10 cellular contexts compared by ENCODE assay signal in the genomic region with DNA sequence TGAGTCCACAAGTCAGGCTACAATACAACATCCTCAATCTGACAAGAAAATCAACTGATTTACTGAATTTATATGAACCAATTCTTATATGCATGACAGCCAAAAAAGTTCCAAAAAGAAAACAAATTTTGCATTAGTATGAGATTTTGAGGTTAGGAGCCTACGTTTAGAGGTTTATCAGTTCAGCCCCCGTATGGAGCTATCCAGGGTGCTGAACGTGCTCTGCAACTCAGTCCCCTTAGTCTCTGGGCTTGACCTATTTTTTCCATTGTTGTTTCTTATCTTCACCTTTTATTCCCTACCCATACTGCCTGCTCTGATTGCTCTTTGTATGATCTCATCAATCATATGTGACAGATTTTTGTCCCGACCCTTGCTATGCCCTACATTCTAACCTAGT.
DNase-seq lines count a peak whose midpoint lies in the region; TF ChIP-seq lines count a peak whose summit lies in the region.
"Had no signal": no experiment of that assay in that cellular context is flagged by ENCODE, and none has a peak within 500 bp of the region (broad histone marks: within the 10 kb centered on the region; RNA-seq: fewer than 3 reads in every experiment).

No MANE protein-coding gene starts in this region.

- no peaks in the 10 kb centered on the region for H3K27me3 Mint-ChIP-seq in activated naive CD4-positive, alpha-beta T cell treated with anti-CD3 and anti-CD28 coated beads, Interleukin-2, amount 10 ng/mL, durations not matched to agents 7 days and 5 days

- TF ChIP-seq POLR2A in thyroid gland (IDR thresholded peaks at IDR 0.05) = no peak

- H3K27me3 ChIP-seq in thyroid gland = no peaks in the 10 kb centered on the region
- H3K27me3 ChIP-seq: BLaER1 had no signal

- H3K27ac ChIP-seq in RWPE1 = no peak overlapping the region
- H3K27ac ChIP-seq in thyroid gland = no peak overlapping the region
- H3K27ac ChIP-seq: BLaER1 had no signal

- H3K4me1 Mint-ChIP-seq in activated naive CD4-positive, alpha-beta T cell treated with anti-CD3 and anti-CD28 coated beads, Interleukin-2, amount 10 ng/mL, durations not matched to agents 7 days and 5 days = no peaks in the 10 kb centered on the region

- H3K27ac Mint-ChIP-seq in activated naive CD4-positive, alpha-beta T cell treated with anti-CD3 and anti-CD28 coated beads, Interleukin-2, amount 10 ng/mL, durations not matched to agents 7 days and 5 days = no peak overlapping the region

- H3K4me1 ChIP-seq in thyroid gland = no peaks in the 10 kb centered on the region
- H3K4me1 ChIP-seq: BLaER1 had no signal

- intact Hi-C loops in thyroid gland (cut with DNase I) = no loop called here

- POLR2A ChIA-PET in RWPE1 (lab: Yijun Ruan, JAX; ENCODE audit: low non-redundant PET) = no interaction called here

- CTCF ChIA-PET in activated naive CD4-positive, alpha-beta T cell treated with anti-CD3 and anti-CD28 coated beads, Interleukin-2, amount 10 ng/mL, durations not matched to agents 7 days and 5 days (lab: Charles Lee) = no interaction called here
- CTCF ChIA-PET in RWPE1 (lab: Yijun Ruan, JAX) = no interaction called here

- H3K4me3 ChIP-seq in fibroblast of mammary gland (ENCODE audit: control insufficient read depth, low read depth, low read length) = no peak overlapping the region
- no peak overlapping the region for H3K4me3 ChIP-seq in thyroid gland (replicated peaks in 1 of 3)
- H3K4me3 ChIP-seq: BLaER1 had no signal

- TF ChIP-seq CTCF in RWPE1 (conservative IDR thresholded peaks at IDR 0.05; ENCODE audit: low read depth) = no peak
- no peak for TF ChIP-seq CTCF in fibroblast of mammary gland (conservative IDR thresholded peaks at IDR 0.05; ENCODE audit: control insufficient read depth, insufficient read depth, low read depth, low read length)
- TF ChIP-seq CTCF in thyroid gland (IDR thresholded peaks at IDR 0.05) = no peak

- peak; percentile 61 for DNase-seq in activated naive CD4-positive, alpha-beta T cell treated with anti-CD3 and anti-CD28 coated beads, Interleukin-2, amount 10 ng/mL, durations not matched to agents 7 days and 5 days
- no peak for DNase-seq in activated naive CD4-positive, alpha-beta T cell treated with anti-CD3 and anti-CD28 coated beads, Interleukin-2, amount 50 U/mL, for 16 hours
- DNase-seq in RWPE1 (ENCODE audit: low spot score) (peak; percentile 36), fibroblast of mammary gland (ENCODE audit: low read depth) (peak; percentile 51), thyroid gland (peak; percentile 4 to 19), NCI-H526 (lab: John Stamatoyannopoulos, UW) (no peak), NCI-H524 (lab: John Stamatoyannopoulos, UW) (no peak)
- no peak for DNase-seq in activated effector memory CD4-positive, alpha-beta T cell treated with Interleukin-2 at 50 U/mL for 16 hours
- DNase-seq: NCI-H82 had no signal

- no peaks in the 10 kb centered on the region for H3K9me3 Mint-ChIP-seq in activated naive CD4-positive, alpha-beta T cell treated with anti-CD3 and anti-CD28 coated beads, Interleukin-2, amount 10 ng/mL, durations not matched to agents 7 days and 5 days

- no peaks in the 10 kb centered on the region for H3K36me3 ChIP-seq in thyroid gland
- H3K36me3 ChIP-seq: BLaER1 had no signal

- no peaks in the 10 kb centered on the region for H3K9me3 ChIP-seq in thyroid gland
- H3K9me3 ChIP-seq: BLaER1 had no signal

- 3 to 5% methylated on average over 4 of the region's 4 CpGs for WGBS in thyroid gland, 2 donors

- no peak overlapping the region for H3K4me3 Mint-ChIP-seq in activated naive CD4-positive, alpha-beta T cell treated with anti-CD3 and anti-CD28 coated beads, Interleukin-2, amount 10 ng/mL, durations not matched to agents 7 days and 5 days

- H3K36me3 Mint-ChIP-seq in activated naive CD4-positive, alpha-beta T cell treated with anti-CD3 and anti-CD28 coated beads, Interleukin-2, amount 10 ng/mL, durations not matched to agents 7 days and 5 days = no peaks in the 10 kb centered on the region

Comparison
In these comparisons a context has a peak if more than half of its experiments do, and no peak if none do; other contexts are left out.
1. DNase-seq: peak in activated naive CD4-positive, alpha-beta T cell treated with anti-CD3 and anti-CD28 coated beads, Interleukin-2, amount 10 ng/mL, durations not matched to agents 7 days and 5 days (single experiment), RWPE1 (single experiment), fibroblast of mammary gland (single experiment) and thyroid gland (2 of 2); none in activated naive CD4-positive, alpha-beta T cell treated with anti-CD3 and anti-CD28 coated beads, Interleukin-2, amount 50 U/mL, for 16 hours (single experiment), activated effector memory CD4-positive, alpha-beta T cell treated with Interleukin-2 at 50 U/mL for 16 hours (single experiment), NCI-H526 (0 of 2) and NCI-H524 (0 of 2).